Comparison of ENCODE assay signal across 8 cellular contexts in genomic region chr4:173332021-173332487, GRCh38. TPM values are rescaled to one million over a fixed set of nuclear protein-coding genes. Genes with fewer than 3 reads are reported as not detected.
DNase-seq lines count a peak whose midpoint lies in the region; ATAC-seq and TF ChIP-seq lines count a peak whose summit lies in the region.

No MANE protein-coding gene starts in this region.

- no peaks in the 10 kb centered on the region for H3K27me3 Mint-ChIP-seq in activated CD8-positive, alpha-beta memory T cell treated with anti-CD3 and anti-CD28 coated beads, Interleukin-2, amount 10 ng/mL, durations not matched to agents 7 days and 5 days

- H3K27ac Mint-ChIP-seq in activated CD8-positive, alpha-beta memory T cell treated with anti-CD3 and anti-CD28 coated beads, Interleukin-2, amount 10 ng/mL, durations not matched to agents 7 days and 5 days = peak overlapping the region; percentile 93

- peaks cover 13% of the 10 kb centered on the region for H3K4me1 ChIP-seq in testis
- H3K4me1 ChIP-seq in mucosa of descending colon (ENCODE audit: low read depth) = peaks cover 13% of the 10 kb centered on the region

- TF ChIP-seq POLR2A in testis (IDR thresholded peaks at IDR 0.05) = no peak

- ATAC-seq in activated CD8-positive, alpha-beta memory T cell treated with anti-CD3 and anti-CD28 coated beads, Interleukin-2, amount 10 ng/mL, durations not matched to agents 7 days and 5 days = no peak
- ATAC-seq in mucosa of descending colon = no peak

- H3K36me3 Mint-ChIP-seq in activated CD8-positive, alpha-beta memory T cell treated with anti-CD3 and anti-CD28 coated beads, Interleukin-2, amount 10 ng/mL, durations not matched to agents 7 days and 5 days = peaks cover 52% of the 10 kb centered on the region

- no peak for DNase-seq in activated CD8-positive, alpha-beta memory T cell treated with anti-CD3 and anti-CD28 coated beads, Interleukin-2, amount 10 ng/mL, durations not matched to agents 7 days and 5 days
- no peak for DNase-seq in activated CD8-positive, alpha-beta memory T cell treated with anti-CD3 and anti-CD28 coated beads, Interleukin-2, amount 50 U/mL, for 4 hours
- DNase-seq in SK-N-MC (ENCODE audit: low read depth, low spot score) (no peak), fibroblast of peridontal ligament (ENCODE audit: extremely low read depth) (peak; percentile 48), testis (no peak), mucosa of descending colon (no peak), NCI-H2029 (lab: John Stamatoyannopoulos, UW) (no peak), SHP77 (lab: John Stamatoyannopoulos, UW) (no peak)

- 58 to 59% methylated on average over 6 of the region's 6 CpGs for WGBS in testis, 2 donors

- H3K9me3 Mint-ChIP-seq in activated CD8-positive, alpha-beta memory T cell treated with anti-CD3 and anti-CD28 coated beads, Interleukin-2, amount 10 ng/mL, durations not matched to agents 7 days and 5 days (ENCODE audit: low read depth) = no peaks in the 10 kb centered on the region

- H3K27ac ChIP-seq in SK-N-MC = 0 out of 2 replicates have a peak overlapping the region, but pooled peaks have one; percentile 7
- H3K27ac ChIP-seq in testis = peak overlapping the region; percentile 100

- H3K4me1 Mint-ChIP-seq in activated CD8-positive, alpha-beta memory T cell treated with anti-CD3 and anti-CD28 coated beads, Interleukin-2, amount 10 ng/mL, durations not matched to agents 7 days and 5 days = peaks cover 24% of the 10 kb centered on the region

- peak overlapping the region; percentile 87 for H3K4me3 Mint-ChIP-seq in activated CD8-positive, alpha-beta memory T cell treated with anti-CD3 and anti-CD28 coated beads, Interleukin-2, amount 10 ng/mL, durations not matched to agents 7 days and 5 days

- intact Hi-C loops in testis (cut with DNase I; ENCODE audit: low total_unique reads) (no loop called here), mucosa of descending colon (cut with DNase I, micrococcal nuclease) (no loop called here)

- no peaks in the 10 kb centered on the region for H3K27me3 ChIP-seq in testis

- no peak for TF ChIP-seq CTCF in testis (IDR thresholded peaks at IDR 0.05)
- no peak for TF ChIP-seq CTCF in mucosa of descending colon (IDR thresholded peaks at IDR 0.05)

- CTCF ChIA-PET in activated CD8-positive, alpha-beta memory T cell treated with anti-CD3 and anti-CD28 coated beads, Interleukin-2, amount 10 ng/mL, durations not matched to agents 7 days and 5 days (lab: Charles Lee) = interaction anchor here (1.0 to 7.1 kb wide), 4 partner anchors 14 to 74 kb away, joined by 3 to 55 read pairs (median 4); partner anchors contain the start of gene SAP30

- peaks cover 64% of the 10 kb centered on the region for H3K36me3 ChIP-seq in SK-N-MC (ENCODE audit: insufficient read depth, low read length)
- H3K36me3 ChIP-seq in testis (ENCODE audit: low read depth, missing control alignments) = no peaks in the 10 kb centered on the region
- H3K36me3 ChIP-seq in mucosa of descending colon (ENCODE audit: low read depth) = peaks cover 4% of the 10 kb centered on the region

- peak overlapping the region; percentile 96 for H3K4me3 ChIP-seq in SK-N-MC
- H3K4me3 ChIP-seq in testis = no peak overlapping the region
- no peak overlapping the region for H3K4me3 ChIP-seq in mucosa of descending colon

- H3K9ac ChIP-seq in SK-N-MC (ENCODE audit: insufficient read length) = peak overlapping the region; percentile 99

- H3K9me3 ChIP-seq in SK-N-MC (ENCODE audit: low read depth, low read length) (no peaks in the 10 kb centered on the region), testis (no peaks in the 10 kb centered on the region), mucosa of descending colon (no peaks in the 10 kb centered on the region)

RNA-seq across cellular contexts. Expression of gene HMGB2, which starts 2.1 kb away (rescaled TPM):
- 100 to 1,000 TPM; 646 to 837 TPM for total RNA-seq in activated CD8-positive, alpha-beta memory T cell treated with anti-CD3 and anti-CD28 coated beads, Interleukin-2, amount 10 ng/mL, durations not matched to agents 7 days and 5 days
- total RNA-seq in testis = 100 to 1,000 TPM in 1 of 2 donors, 10 to 100 TPM in 1; 80.1 to 117 TPM
- polyA plus RNA-seq in testis (ENCODE audit: insufficient read depth, low read depth, low replicate concordance) = 235 TPM
- 100 to 1,000 TPM in 1 of 3 donors, 10 to 100 TPM in 2; 42.0 to 113 (median 54.4) TPM for total RNA-seq in mucosa of descending colon

RNA-seq across cellular contexts. Expression of gene SAP30, which starts 38.7 kb away (rescaled TPM):
- 10 to 100 TPM; 32.7 to 34.0 TPM for total RNA-seq in activated CD8-positive, alpha-beta memory T cell treated with anti-CD3 and anti-CD28 coated beads, Interleukin-2, amount 10 ng/mL, durations not matched to agents 7 days and 5 days
- 10 to 100 TPM; 49.0 to 57.0 TPM for total RNA-seq in testis
- 45.8 TPM for polyA plus RNA-seq in testis (ENCODE audit: insufficient read depth, low read depth, low replicate concordance)
- 10 to 100 TPM in 2 of 3 donors, 1 to 10 TPM in 1; 3.8 to 22.6 (median 12.4) TPM for total RNA-seq in mucosa of descending colon

Comparison
In these comparisons a context has a peak if more than half of its experiments do, and no peak if none do; other contexts are left out.
1. RNA of gene HMGB2, which starts 2.1 kb away (total RNA-seq): 646 to 837 TPM in activated CD8-positive, alpha-beta memory T cell treated with anti-CD3 and anti-CD28 coated beads, Interleukin-2, amount 10 ng/mL, durations not matched to agents 7 days and 5 days; 80.1 to 117 TPM in testis and 42.0 to 113 TPM in mucosa of descending colon; every median in the first group is over 4 times any median in the second.